ENCODE assay signal across 24 cellular contexts in the genomic region with DNA sequence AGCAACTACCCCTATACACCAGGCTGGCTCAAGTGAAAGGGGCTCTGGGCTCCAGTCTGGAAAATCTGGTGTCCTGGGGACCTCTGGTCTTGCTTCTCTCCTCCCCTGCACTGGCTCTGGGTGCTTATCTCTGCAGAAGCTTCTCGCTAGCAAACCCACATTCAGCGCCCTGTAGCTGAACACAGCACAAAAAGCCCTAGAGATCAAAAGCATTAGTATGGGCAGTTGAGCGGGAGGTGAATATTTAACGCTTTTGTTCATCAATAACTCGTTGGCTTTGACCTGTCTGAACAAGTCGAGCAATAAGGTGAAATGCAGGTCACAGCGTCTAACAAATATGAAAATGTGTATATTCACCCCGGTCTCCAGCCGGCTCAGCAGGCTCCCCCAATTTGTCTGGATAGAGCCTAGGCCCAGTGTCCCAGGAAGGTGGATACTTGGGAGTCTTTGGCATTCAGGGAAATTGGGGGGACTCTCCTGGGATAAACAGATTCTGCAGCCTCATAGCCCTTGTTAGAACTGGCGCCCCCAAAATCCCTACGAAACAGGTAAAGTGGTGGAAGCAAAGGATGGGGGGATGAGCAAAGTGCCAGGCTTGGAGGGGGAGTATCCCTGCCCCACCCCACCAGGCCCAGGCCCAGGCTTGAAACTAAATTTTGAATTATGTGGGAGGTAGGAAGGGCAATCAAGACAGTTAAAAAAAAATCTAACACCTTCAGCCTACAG. TPM values are rescaled to one million over a fixed set of nuclear protein-coding genes. Genes with fewer than 3 reads are reported as not detected.
"Had no signal": no experiment of that assay in that cellular context is flagged by ENCODE, and none has a peak within 500 bp of the region (broad histone marks: within the 10 kb centered on the region; RNA-seq: fewer than 3 reads in every experiment).

No MANE protein-coding gene starts in this region.

- H3K36me3 Mint-ChIP-seq: activated CD8-positive, alpha-beta memory T cell treated with anti-CD3 and anti-CD28 coated beads, Interleukin-2, amount 10 ng/mL, durations not matched to agents 7 days and 5 days; activated naive CD8-positive, alpha-beta T cell treated with anti-CD3 and anti-CD28 coated beads for 36 hours; natural killer cell treated with Interleukin-12 subunit alpha and Interleukin-12 subunit beta and Interleukin-15 and Interleukin-18, amount 100 ng/mL, for 72 hours had no signal

- H3K27ac Mint-ChIP-seq: activated CD4-positive, alpha-beta T cell treated with anti-CD3 and anti-CD28 coated beads, Interleukin-2, amount 10 ng/mL, durations not matched to agents 24 days and 14 days; activated CD8-positive, alpha-beta memory T cell treated with anti-CD3 and anti-CD28 coated beads, Interleukin-2, amount 10 ng/mL, durations not matched to agents 7 days and 5 days; activated CD8-positive, alpha-beta T cell treated with anti-CD3 and anti-CD28 coated beads for 36 hours; activated naive CD8-positive, alpha-beta T cell treated with anti-CD3 and anti-CD28 coated beads for 36 hours; immature natural killer cell; natural killer cell treated with Interleukin-12 subunit alpha and Interleukin-12 subunit beta and Interleukin-15 and Interleukin-18, amount 100 ng/mL, for 72 hours; stimulated activated naive B cell treated with anti-CD40 and anti-IgM and Interleukin-4, amounts not matched to agents 10 μg/mL and 1 μg/mL and 100 μg/mL, for 72 hours had no signal

- H3K4me3 ChIP-seq: upper lobe of right lung had no signal

- H3K4me1 ChIP-seq: upper lobe of right lung had no signal

- ATAC-seq: activated CD4-positive, CD25-positive, alpha-beta regulatory T cell treated with anti-CD3 and anti-CD28 coated beads, Interleukin-2, amount 50 U/mL, for 24 hours; activated CD8-positive, alpha-beta memory T cell treated with anti-CD3 and anti-CD28 coated beads, Interleukin-2, amount 10 ng/mL, durations not matched to agents 7 days and 5 days; activated CD8-positive, alpha-beta T cell treated with anti-CD3 and anti-CD28 coated beads for 36 hours; natural killer cell treated with Interleukin-12 subunit alpha and Interleukin-12 subunit beta and Interleukin-15 and Interleukin-18, amount 100 ng/mL, for 72 hours; stimulated activated naive B cell treated with anti-CD40 and anti-IgM and Interleukin-4, amounts not matched to agents 10 μg/mL and 1 μg/mL and 100 μg/mL, for 72 hours; upper lobe of right lung had no signal

- H3K9me3 Mint-ChIP-seq: activated CD4-positive, alpha-beta T cell treated with anti-CD3 and anti-CD28 coated beads, Interleukin-2, amount 10 ng/mL, durations not matched to agents 24 days and 14 days; activated CD8-positive, alpha-beta T cell treated with anti-CD3 and anti-CD28 coated beads for 36 hours; activated naive CD8-positive, alpha-beta T cell treated with anti-CD3 and anti-CD28 coated beads for 36 hours; natural killer cell treated with Interleukin-12 subunit alpha and Interleukin-12 subunit beta and Interleukin-15 and Interleukin-18, amount 100 ng/mL, for 72 hours; stimulated activated naive B cell treated with anti-CD40 and anti-IgM and Interleukin-4, amounts not matched to agents 10 μg/mL and 1 μg/mL and 100 μg/mL, for 72 hours had no signal

- H3K9me3 ChIP-seq: upper lobe of right lung had no signal

- H3K36me3 ChIP-seq: upper lobe of right lung had no signal

- H3K4me3 Mint-ChIP-seq: activated CD4-positive, alpha-beta T cell treated with anti-CD3 and anti-CD28 coated beads, Interleukin-2, amount 10 ng/mL, durations not matched to agents 24 days and 14 days; activated CD8-positive, alpha-beta memory T cell treated with anti-CD3 and anti-CD28 coated beads, Interleukin-2, amount 10 ng/mL, durations not matched to agents 7 days and 5 days; activated CD8-positive, alpha-beta T cell treated with anti-CD3 and anti-CD28 coated beads for 36 hours; activated naive CD8-positive, alpha-beta T cell treated with anti-CD3 and anti-CD28 coated beads for 36 hours; immature natural killer cell; natural killer cell treated with Interleukin-12 subunit alpha and Interleukin-12 subunit beta and Interleukin-15 and Interleukin-18, amount 100 ng/mL, for 72 hours; stimulated activated naive B cell treated with anti-CD40 and anti-IgM and Interleukin-4, amounts not matched to agents 10 μg/mL and 1 μg/mL and 100 μg/mL, for 72 hours had no signal

- H3K27ac ChIP-seq: upper lobe of right lung, VCaP had no signal

- H3K4me1 Mint-ChIP-seq: activated CD4-positive, alpha-beta T cell treated with anti-CD3 and anti-CD28 coated beads, Interleukin-2, amount 10 ng/mL, durations not matched to agents 24 days and 14 days; activated CD8-positive, alpha-beta memory T cell treated with anti-CD3 and anti-CD28 coated beads, Interleukin-2, amount 10 ng/mL, durations not matched to agents 7 days and 5 days; immature natural killer cell had no signal

- DNase-seq: activated CD4-positive, alpha-beta T cell treated with anti-CD3 and anti-CD28 coated beads, Interleukin-2, amount 10 ng/mL, durations not matched to agents 24 days and 14 days; activated CD8-positive, alpha-beta memory T cell treated with anti-CD3 and anti-CD28 coated beads, Interleukin-2, amount 10 ng/mL, durations not matched to agents 7 days and 5 days; activated CD8-positive, alpha-beta T cell treated with anti-CD3 and anti-CD28 coated beads for 36 hours; activated naive CD4-positive, alpha-beta T cell; activated naive CD8-positive, alpha-beta T cell treated with anti-CD3 and anti-CD28 coated beads for 36 hours; activated T-cell treated with anti-CD3 and anti-CD28 coated beads, Interleukin-2, amount 50 U/mL, for 1 hour; central memory CD4-positive, alpha-beta T cell; dermis blood vessel endothelial cell; effector CD8-positive, alpha-beta T cell; foreskin melanocyte; immature natural killer cell; midbrain; nucleus accumbens; posterior cingulate gyrus; stimulated activated CD4-positive, alpha-beta T cell treated with anti-CD3 and anti-CD28 coated beads, Interleukin-2, amount 100 ng/mL, for 48 hours; stimulated activated CD8-positive, alpha-beta memory T cell treated with anti-CD3 and anti-CD28 coated beads, Interleukin-4, amount 100 ng/mL, for 48 hours; stimulated activated naive B cell treated with anti-CD40 and anti-IgM and Interleukin-4, amounts not matched to agents 10 μg/mL and 1 μg/mL and 100 μg/mL, for 72 hours had no signal

RNA-seq across cellular contexts. Expression of gene HOXD4, which starts 2.4 kb away (rescaled TPM):
- total RNA-seq: activated CD4-positive, alpha-beta T cell treated with anti-CD3 and anti-CD28 coated beads, Interleukin-2, amount 10 ng/mL, durations not matched to agents 24 days and 14 days; activated CD8-positive, alpha-beta memory T cell treated with anti-CD3 and anti-CD28 coated beads, Interleukin-2, amount 10 ng/mL, durations not matched to agents 7 days and 5 days; activated CD8-positive, alpha-beta T cell treated with anti-CD3 and anti-CD28 coated beads for 36 hours; activated naive CD8-positive, alpha-beta T cell treated with anti-CD3 and anti-CD28 coated beads for 36 hours; astrocyte; liver; natural killer cell treated with Interleukin-12 subunit alpha and Interleukin-12 subunit beta and Interleukin-15 and Interleukin-18, amount 100 ng/mL, for 72 hours; T-helper 2 cell treated with Interferon-gamma antibody and Interleukin-4, amounts not matched to agents 100 ng/mL and 5 ng/mL, for 36 hours had no signal
- polyA plus RNA-seq: immature natural killer cell, liver had no signal

RNA-seq across cellular contexts. Expression of gene HOXD3, which starts 8.2 kb away (rescaled TPM):
- total RNA-seq: activated CD4-positive, alpha-beta T cell treated with anti-CD3 and anti-CD28 coated beads, Interleukin-2, amount 10 ng/mL, durations not matched to agents 24 days and 14 days; activated CD8-positive, alpha-beta memory T cell treated with anti-CD3 and anti-CD28 coated beads, Interleukin-2, amount 10 ng/mL, durations not matched to agents 7 days and 5 days; activated CD8-positive, alpha-beta T cell treated with anti-CD3 and anti-CD28 coated beads for 36 hours; activated naive CD8-positive, alpha-beta T cell treated with anti-CD3 and anti-CD28 coated beads for 36 hours; astrocyte; liver; natural killer cell treated with Interleukin-12 subunit alpha and Interleukin-12 subunit beta and Interleukin-15 and Interleukin-18, amount 100 ng/mL, for 72 hours; T-helper 2 cell treated with Interferon-gamma antibody and Interleukin-4, amounts not matched to agents 100 ng/mL and 5 ng/mL, for 36 hours had no signal
- polyA plus RNA-seq: immature natural killer cell, liver had no signal

RNA-seq across cellular contexts. Expression of gene HOXD8, which starts 19.4 kb away (rescaled TPM):
- total RNA-seq: activated CD4-positive, alpha-beta T cell treated with anti-CD3 and anti-CD28 coated beads, Interleukin-2, amount 10 ng/mL, durations not matched to agents 24 days and 14 days; activated CD8-positive, alpha-beta memory T cell treated with anti-CD3 and anti-CD28 coated beads, Interleukin-2, amount 10 ng/mL, durations not matched to agents 7 days and 5 days; activated CD8-positive, alpha-beta T cell treated with anti-CD3 and anti-CD28 coated beads for 36 hours; activated naive CD8-positive, alpha-beta T cell treated with anti-CD3 and anti-CD28 coated beads for 36 hours; astrocyte; natural killer cell treated with Interleukin-12 subunit alpha and Interleukin-12 subunit beta and Interleukin-15 and Interleukin-18, amount 100 ng/mL, for 72 hours; T-helper 2 cell treated with Interferon-gamma antibody and Interleukin-4, amounts not matched to agents 100 ng/mL and 5 ng/mL, for 36 hours had no signal
- polyA plus RNA-seq: immature natural killer cell had no signal

RNA-seq across cellular contexts. Expression of gene HOXD9, which starts 26.4 kb away (rescaled TPM):
- total RNA-seq: activated CD4-positive, alpha-beta T cell treated with anti-CD3 and anti-CD28 coated beads, Interleukin-2, amount 10 ng/mL, durations not matched to agents 24 days and 14 days; activated CD8-positive, alpha-beta memory T cell treated with anti-CD3 and anti-CD28 coated beads, Interleukin-2, amount 10 ng/mL, durations not matched to agents 7 days and 5 days; activated CD8-positive, alpha-beta T cell treated with anti-CD3 and anti-CD28 coated beads for 36 hours; activated naive CD8-positive, alpha-beta T cell treated with anti-CD3 and anti-CD28 coated beads for 36 hours; astrocyte; liver; natural killer cell treated with Interleukin-12 subunit alpha and Interleukin-12 subunit beta and Interleukin-15 and Interleukin-18, amount 100 ng/mL, for 72 hours; T-helper 2 cell treated with Interferon-gamma antibody and Interleukin-4, amounts not matched to agents 100 ng/mL and 5 ng/mL, for 36 hours had no signal
- polyA plus RNA-seq: immature natural killer cell had no signal

RNA-seq across cellular contexts. Expression of gene HOXD10, which starts 32.3 kb away (rescaled TPM):
- total RNA-seq: activated CD4-positive, alpha-beta T cell treated with anti-CD3 and anti-CD28 coated beads, Interleukin-2, amount 10 ng/mL, durations not matched to agents 24 days and 14 days; activated CD8-positive, alpha-beta memory T cell treated with anti-CD3 and anti-CD28 coated beads, Interleukin-2, amount 10 ng/mL, durations not matched to agents 7 days and 5 days; activated CD8-positive, alpha-beta T cell treated with anti-CD3 and anti-CD28 coated beads for 36 hours; activated naive CD8-positive, alpha-beta T cell treated with anti-CD3 and anti-CD28 coated beads for 36 hours; astrocyte; liver; natural killer cell treated with Interleukin-12 subunit alpha and Interleukin-12 subunit beta and Interleukin-15 and Interleukin-18, amount 100 ng/mL, for 72 hours; T-helper 2 cell treated with Interferon-gamma antibody and Interleukin-4, amounts not matched to agents 100 ng/mL and 5 ng/mL, for 36 hours had no signal
- polyA plus RNA-seq: immature natural killer cell, liver had no signal
